Comparison of ENCODE assay signal across 8 cellular contexts in the genomic region with DNA sequence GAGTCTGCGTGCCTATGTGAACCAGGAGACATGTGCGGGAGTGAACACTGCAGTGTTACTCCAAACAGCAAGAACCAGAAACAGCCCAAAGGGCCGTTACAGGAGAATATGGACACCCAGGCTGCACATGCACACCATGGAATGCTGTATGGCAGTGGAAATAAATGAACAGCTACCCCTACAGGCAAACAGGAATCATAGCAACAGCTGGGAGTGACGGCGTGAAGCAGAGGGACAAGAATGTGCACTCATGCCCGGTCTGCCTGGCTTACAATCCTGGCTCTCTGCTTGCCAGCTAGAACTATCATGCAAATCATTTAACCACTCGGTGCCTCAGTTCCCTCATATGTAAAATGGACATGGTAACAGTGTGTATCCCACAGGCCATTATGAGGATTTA. TPM values are rescaled to one million over a fixed set of nuclear protein-coding genes. Genes with fewer than 3 reads are reported as not detected.
DNase-seq lines count a peak whose midpoint lies in the region; ATAC-seq and TF ChIP-seq lines count a peak whose summit lies in the region.

No MANE protein-coding gene starts in this region.

- H3K27me3 Mint-ChIP-seq in CD8-positive, alpha-beta T cell (ENCODE audit: low read depth) = no peaks in the 10 kb centered on the region
- H3K27me3 Mint-ChIP-seq in CD14-positive monocyte (ENCODE audit: low read depth in 3 of 3) = no peaks in the 10 kb centered on the region

- POLR2A ChIA-PET in CD8-positive, alpha-beta T cell (lab: Charles Lee) = no interaction called here

- H3K9me3 Mint-ChIP-seq in CD8-positive, alpha-beta T cell = no peaks in the 10 kb centered on the region
- H3K9me3 Mint-ChIP-seq in CD14-positive monocyte = peaks cover 0 to 2% (median 0%) of the 10 kb centered on the region in 7 donors
- no peaks in the 10 kb centered on the region for H3K9me3 Mint-ChIP-seq in stimulated activated effector memory CD8-positive, alpha-beta T cell treated with anti-CD3 and anti-CD28 coated beads, Interleukin-12 subunit alpha, Interleukin-12 subunit beta, amount 100 ng/mL, for 72 hours

- peak; percentile 18 for TF ChIP-seq CTCF in CD8-positive, alpha-beta T cell (IDR thresholded peaks at IDR 0.05)
- TF ChIP-seq CTCF in VCaP (conservative IDR thresholded peaks at IDR 0.05) = peak; percentile 26; the same call in 1 of the 2 replicates
- TF ChIP-seq CTCF in stomach (IDR thresholded peaks at IDR 0.05) = peak in 3 of 7 experiments; percentile 10 to 29 (median 18)
- TF ChIP-seq CTCF in CD14-positive monocyte (IDR thresholded peaks at IDR 0.05) = no peak
- TF ChIP-seq CTCF in coronary artery (IDR thresholded peaks at IDR 0.05) = no peak

- no peaks in the 10 kb centered on the region for H3K4me1 ChIP-seq in CD8-positive, alpha-beta T cell (ENCODE audit: insufficient read depth, low read length)
- no peaks in the 10 kb centered on the region for H3K4me1 ChIP-seq in stomach

- peaks cover 3% of the 10 kb centered on the region for H3K36me3 ChIP-seq in CD8-positive, alpha-beta T cell (ENCODE audit: insufficient read depth, low read length)
- peaks cover 0 to 21% (median 16%) of the 10 kb centered on the region in 4 donors for H3K36me3 ChIP-seq in stomach

- no peak overlapping the region for H3K27ac Mint-ChIP-seq in CD8-positive, alpha-beta T cell
- peak overlapping the region in 1 of 7 donors; percentile 17 for H3K27ac Mint-ChIP-seq in CD14-positive monocyte
- no peak overlapping the region for H3K27ac Mint-ChIP-seq in stimulated activated effector memory CD8-positive, alpha-beta T cell treated with anti-CD3 and anti-CD28 coated beads, Interleukin-12 subunit alpha, Interleukin-12 subunit beta, amount 100 ng/mL, for 72 hours

- no peak for TF ChIP-seq POLR2A in stomach (IDR thresholded peaks at IDR 0.05)

- CTCF ChIA-PET in CD8-positive, alpha-beta T cell (lab: Charles Lee) = interaction anchor here (0.9 kb wide), 1 partner anchor 10 kb away, joined by 3 read pairs; no protein-coding TSS in a partner anchor

- peak; percentile 57 for ATAC-seq in CD8-positive, alpha-beta T cell
- ATAC-seq in left ventricle myocardium superior = peak; percentile 83
- ATAC-seq in stimulated activated effector memory CD8-positive, alpha-beta T cell treated with anti-CD3 and anti-CD28 coated beads, Interleukin-12 subunit alpha, Interleukin-12 subunit beta, amount 100 ng/mL, for 72 hours = no peak

- peaks cover 23% of the 10 kb centered on the region for H3K36me3 Mint-ChIP-seq in CD8-positive, alpha-beta T cell
- H3K36me3 Mint-ChIP-seq in CD14-positive monocyte = peaks cover 16 to 25% of the 10 kb centered on the region in 2 donors
- peaks cover 53% of the 10 kb centered on the region for H3K36me3 Mint-ChIP-seq in stimulated activated effector memory CD8-positive, alpha-beta T cell treated with anti-CD3 and anti-CD28 coated beads, Interleukin-12 subunit alpha, Interleukin-12 subunit beta, amount 100 ng/mL, for 72 hours

- H3K9me3 ChIP-seq in CD8-positive, alpha-beta T cell (ENCODE audit: low read length) = no peaks in the 10 kb centered on the region
- H3K9me3 ChIP-seq in stomach = no peaks in the 10 kb centered on the region

- DNase-seq in CD8-positive, alpha-beta T cell = peak in 1 of 7 experiments; percentile 7
- DNase-seq in HCEC 1CT (peak; percentile 51), left ventricle myocardium superior (no peak), stomach (peak; percentile 29), CD14-positive monocyte (ENCODE audit: low spot score) (no peak), coronary artery (ENCODE audit: low spot score) (no peak)
- no peak for DNase-seq in stimulated activated effector memory CD8-positive, alpha-beta T cell treated with anti-CD3 and anti-CD28 coated beads, Interleukin-12 subunit alpha, Interleukin-12 subunit beta, amount 100 ng/mL, for 72 hours (ENCODE audit: low spot score in 2 of 2)

- no peak for TF ChIP-seq EP300 in stomach (IDR thresholded peaks at IDR 0.05)

- H3K4me3 ChIP-seq in CD8-positive, alpha-beta T cell (ENCODE audit: low read depth, low read length) = no peak overlapping the region
- H3K4me3 ChIP-seq in stomach (no peak overlapping the region), coronary artery (no peak overlapping the region)

- H3K27ac ChIP-seq in CD8-positive, alpha-beta T cell (ENCODE audit: low read depth, low read length) = no peak overlapping the region
- H3K27ac ChIP-seq in VCaP = no peak overlapping the region
- H3K27ac ChIP-seq in stomach = no peak overlapping the region
- no peak overlapping the region for H3K27ac ChIP-seq in coronary artery

- H3K4me3 Mint-ChIP-seq in CD8-positive, alpha-beta T cell = no peak overlapping the region
- no peak overlapping the region for H3K4me3 Mint-ChIP-seq in CD14-positive monocyte
- no peak overlapping the region for H3K4me3 Mint-ChIP-seq in stimulated activated effector memory CD8-positive, alpha-beta T cell treated with anti-CD3 and anti-CD28 coated beads, Interleukin-12 subunit alpha, Interleukin-12 subunit beta, amount 100 ng/mL, for 72 hours

- intact Hi-C loops in CD8-positive, alpha-beta T cell (cut with DNase I, micrococcal nuclease) = loop anchor here in 1 of 2 experiments (10.0 kb wide), 1 partner anchor 132 kb away; a partner anchor contains a TSS
- intact Hi-C loops in left ventricle myocardium superior (cut with micrococcal nuclease) = no loop called here
- intact Hi-C loops in stomach (cut with DNase I; ENCODE audit: low total_unique reads) = no loop called here
- intact Hi-C loops in CD14-positive monocyte (cut with micrococcal nuclease) = no loop called here

- no peaks in the 10 kb centered on the region for H3K27me3 ChIP-seq in CD8-positive, alpha-beta T cell (ENCODE audit: insufficient read depth, low read length)
- no peaks in the 10 kb centered on the region for H3K27me3 ChIP-seq in stomach

- peaks cover 1% of the 10 kb centered on the region for H3K4me1 Mint-ChIP-seq in CD8-positive, alpha-beta T cell (ENCODE audit: low read depth)
- peaks cover 3% of the 10 kb centered on the region for H3K4me1 Mint-ChIP-seq in CD14-positive monocyte
- peaks cover under 1% of the 10 kb centered on the region for H3K4me1 Mint-ChIP-seq in stimulated activated effector memory CD8-positive, alpha-beta T cell treated with anti-CD3 and anti-CD28 coated beads, Interleukin-12 subunit alpha, Interleukin-12 subunit beta, amount 100 ng/mL, for 72 hours

- WGBS in stomach, 5 donors = 32 to 60% (median 41%) methylated on average over 4 to 7 of the region's 7 CpGs

RNA-seq across cellular contexts. Expression of a gene that starts 16.6 kb away (rescaled TPM):
- 10 to 100 TPM; 10.9 to 12.6 TPM for total RNA-seq in CD8-positive, alpha-beta T cell
- 18.9 TPM for total RNA-seq in left ventricle myocardium superior
- 10 to 100 TPM in 2 of 5 donors, 1 to 10 TPM in 3; 6.4 to 19.1 (median 8.2) TPM for total RNA-seq in stomach
- polyA plus RNA-seq in stomach = 10 to 100 TPM; 14.1 to 18.2 (median 14.7) TPM
- polyA plus RNA-seq in CD14-positive monocyte = 10 to 100 TPM; 18.1 to 23.1 TPM

RNA-seq across cellular contexts. Expression of a gene that starts 27.2 kb away (rescaled TPM):
- total RNA-seq in CD8-positive, alpha-beta T cell = 10 to 100 TPM; 54.4 to 58.2 TPM
- total RNA-seq in left ventricle myocardium superior (65.4 TPM), stomach (100 to 1,000 TPM in 2 of 5 donors, 10 to 100 TPM in 3; 12.2 to 209 (median 90.9) TPM)
- polyA plus RNA-seq in stomach (100 to 1,000 TPM in 1 of 3 donors, 10 to 100 TPM in 2; 69.0 to 102 (median 75.3) TPM), CD14-positive monocyte (10 to 100 TPM; 83.1 to 83.8 TPM)

RNA-seq across cellular contexts. Expression of a gene that starts 33.1 kb away (rescaled TPM):
- total RNA-seq in CD8-positive, alpha-beta T cell = 10 to 100 TPM; 16.7 to 17.5 TPM
- 6.3 TPM for total RNA-seq in left ventricle myocardium superior
- total RNA-seq in stomach = 10 to 100 TPM in 1 of 5 donors, 1 to 10 TPM in 2, not detected in 2; 5.0 to 37.1 (median 5.9) TPM
- 10 to 100 TPM in 2 of 3 donors, 1 to 10 TPM in 1; 9.3 to 16.6 (median 10.3) TPM for polyA plus RNA-seq in stomach
- 1 to 10 TPM; 4.1 to 5.5 TPM for polyA plus RNA-seq in CD14-positive monocyte

RNA-seq across cellular contexts. Expression of a gene that starts 48.1 kb away (rescaled TPM):
- 10 to 100 TPM; 13.0 to 18.0 TPM for total RNA-seq in CD8-positive, alpha-beta T cell
- total RNA-seq in left ventricle myocardium superior = 1.7 TPM
- total RNA-seq in stomach = 10 to 100 TPM in 2 of 5 donors, 1 to 10 TPM in 3; 2.3 to 25.4 (median 6.1) TPM
- 1 to 10 TPM; 3.8 to 7.3 (median 4.0) TPM for polyA plus RNA-seq in stomach
- polyA plus RNA-seq in CD14-positive monocyte = under 1 TPM in 1 of 2 donors, not detected in 1; 0.11 TPM

RNA-seq across cellular contexts. Expression of a gene that starts 55.6 kb away (rescaled TPM):
- under 1 TPM; 0.31 to 0.84 TPM for total RNA-seq in CD8-positive, alpha-beta T cell
- 3.8 TPM for total RNA-seq in left ventricle myocardium superior
- 10 to 100 TPM in 3 of 5 donors, 1 to 10 TPM in 2; 4.7 to 43.2 (median 10.3) TPM for total RNA-seq in stomach
- 10 to 100 TPM; 18.9 to 41.1 (median 35.0) TPM for polyA plus RNA-seq in stomach
- 1 to 10 TPM; 1.1 to 2.0 TPM for polyA plus RNA-seq in CD14-positive monocyte

Comparison
In these comparisons a context has a peak if more than half of its experiments do, and no peak if none do; other contexts are left out.
1. DNase-seq: peak in HCEC 1CT (single experiment) and stomach (single experiment); none in left ventricle myocardium superior (single experiment), CD14-positive monocyte (single experiment), coronary artery (single experiment) and stimulated activated effector memory CD8-positive, alpha-beta T cell treated with anti-CD3 and anti-CD28 coated beads, Interleukin-12 subunit alpha, Interleukin-12 subunit beta, amount 100 ng/mL, for 72 hours (0 of 2).
2. CTCF ChIP-seq: peak in CD8-positive, alpha-beta T cell (single experiment) and VCaP (single experiment); none in CD14-positive monocyte (single experiment) and coronary artery (single experiment).